ENCODE assay signal across 8 cellular contexts in the genomic region with DNA sequence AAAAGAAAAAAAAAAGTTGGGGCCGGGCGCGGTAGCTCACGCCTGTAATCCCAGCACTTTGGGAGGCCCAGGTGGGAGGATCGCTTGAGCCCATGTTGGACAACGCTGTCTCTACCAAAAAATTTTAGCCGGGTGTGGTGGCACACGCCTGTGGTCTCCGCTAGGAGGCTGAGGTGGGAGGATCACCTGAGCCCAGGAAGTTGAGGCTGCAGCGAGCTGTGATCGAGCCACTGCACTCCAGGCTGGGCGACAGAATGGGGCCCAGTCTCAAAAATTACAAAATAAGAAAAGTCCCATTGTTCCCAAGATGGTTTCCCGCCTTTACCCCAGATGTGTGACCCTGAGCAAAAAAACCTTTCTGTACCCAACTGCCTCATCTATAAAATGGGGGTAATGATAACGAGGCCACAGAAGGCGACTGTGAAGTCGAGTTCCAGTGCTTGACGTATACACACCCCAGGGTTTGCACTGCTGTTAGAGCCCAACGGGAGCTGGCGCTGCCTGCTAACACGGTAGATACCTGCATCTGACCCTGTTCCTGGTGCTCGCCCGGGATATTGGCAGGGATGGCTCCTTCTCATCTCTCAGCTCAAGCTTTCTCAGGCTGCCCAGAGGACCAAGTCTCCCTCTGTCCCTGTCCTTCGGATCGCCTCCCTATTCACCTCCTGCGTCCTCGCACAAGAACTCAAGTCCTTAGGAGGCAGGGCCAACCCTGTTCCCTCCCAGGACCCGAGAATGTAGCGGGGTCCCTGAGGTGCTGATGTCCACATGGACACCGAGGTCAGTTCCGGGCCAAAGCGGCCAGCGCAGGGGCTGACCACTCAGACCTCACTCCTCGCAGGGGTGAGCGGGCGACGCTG. TPM values are rescaled to one million over a fixed set of nuclear protein-coding genes. Genes with fewer than 3 reads are reported as not detected.
DNase-seq lines count a peak whose midpoint lies in the region; ATAC-seq and TF ChIP-seq lines count a peak whose summit lies in the region.

No MANE protein-coding gene starts in this region.

- H3K4me3 ChIP-seq in ectodermal cell (ENCODE audit: insufficient read depth, low read depth, low read length) = peak overlapping the region; percentile 98

- peak; percentile 54 for DNase-seq in activated T-cell treated with anti-CD3 and anti-CD28 coated beads, Interleukin-2, amount 50 U/mL, for 24 hours
- DNase-seq in activated T-cell treated with anti-CD3 and anti-CD28 coated beads, Interleukin-2, amount 50 U/mL, for 1 hour = no peak
- no peak for DNase-seq in natural killer cell
- no peak for DNase-seq in cerebellar nuclear complex (lab: John Stamatoyannopoulos, UW)
- no peak for DNase-seq in globus pallidus (ENCODE audit: low spot score)

- H3K36me3 ChIP-seq in ectodermal cell (ENCODE audit: control insufficient read depth, insufficient read depth, low read length) = peaks cover 23% of the 10 kb centered on the region

- ATAC-seq in natural killer cell = no peak
- no peak for ATAC-seq in HG02588 (IDR thresholded peaks at IDR 0.05; ENCODE audit: unreplicated experiment)

- TF ChIP-seq CTCF in natural killer cell (IDR thresholded peaks at IDR 0.05) = no peak

- H3K27me3 ChIP-seq in ectodermal cell (ENCODE audit: control insufficient read depth, insufficient read depth, low read length, poor library complexity, severe bottlenecking) = no peaks in the 10 kb centered on the region

- no peaks in the 10 kb centered on the region for H3K9me3 Mint-ChIP-seq in activated T-cell treated with anti-CD3 and anti-CD28 coated beads, Interleukin-2, amount 50 U/mL, for 24 hours
- no peaks in the 10 kb centered on the region for H3K9me3 Mint-ChIP-seq in natural killer cell

- peaks cover 48% of the 10 kb centered on the region for H3K4me1 Mint-ChIP-seq in activated T-cell treated with anti-CD3 and anti-CD28 coated beads, Interleukin-2, amount 50 U/mL, for 24 hours (ENCODE audit: low read depth)
- peaks cover 22 to 32% of the 10 kb centered on the region in 2 donors for H3K4me1 Mint-ChIP-seq in natural killer cell

- H3K27ac Mint-ChIP-seq in activated T-cell treated with anti-CD3 and anti-CD28 coated beads, Interleukin-2, amount 50 U/mL, for 24 hours = peak overlapping the region; percentile 99
- H3K27ac Mint-ChIP-seq in natural killer cell = peak overlapping the region; percentile 94 to 95

- no peaks in the 10 kb centered on the region for H3K9me3 ChIP-seq in ectodermal cell (ENCODE audit: control insufficient read depth, low read length)

- H3K27me3 Mint-ChIP-seq in activated T-cell treated with anti-CD3 and anti-CD28 coated beads, Interleukin-2, amount 50 U/mL, for 24 hours = no peaks in the 10 kb centered on the region
- no peaks in the 10 kb centered on the region for H3K27me3 Mint-ChIP-seq in natural killer cell (ENCODE audit: low read depth in 2 of 2)

- H3K27ac ChIP-seq in ectodermal cell (ENCODE audit: insufficient read depth, low read depth, low read length, poor library complexity, severe bottlenecking) = peak overlapping the region; percentile 94

- intact Hi-C loops in natural killer cell (cut with micrococcal nuclease) = loop anchor here (1.0 kb wide), 2 partner anchors 11 kb away; no protein-coding TSS in a partner anchor

- 37% methylated on average over 36 of the region's 36 CpGs for WGBS in ectodermal cell, 2 experiments

- H3K4me3 Mint-ChIP-seq in activated T-cell treated with anti-CD3 and anti-CD28 coated beads, Interleukin-2, amount 50 U/mL, for 24 hours = peak overlapping the region; percentile 89
- H3K4me3 Mint-ChIP-seq in natural killer cell = peak overlapping the region; percentile 90

- peaks cover 23% of the 10 kb centered on the region for H3K4me1 ChIP-seq in ectodermal cell (ENCODE audit: control insufficient read depth, insufficient read depth, low read length)

- H3K36me3 Mint-ChIP-seq in activated T-cell treated with anti-CD3 and anti-CD28 coated beads, Interleukin-2, amount 50 U/mL, for 24 hours (ENCODE audit: low read depth) = peaks cover 56% of the 10 kb centered on the region
- H3K36me3 Mint-ChIP-seq in natural killer cell = no peaks in the 10 kb centered on the region

TF ChIP-seq in PFSK-1, 5 proteins besides CTCF, POLR2A, EP300 and RAD21:
- TF ChIP-seq FOXP2 (optimal IDR thresholded peaks at IDR 0.05; ENCODE audit: borderline replicate concordance, extremely low read depth, extremely low read length, insufficient read depth) = no peak
- no peak; the same call in 1 of the 2 replicates for TF ChIP-seq SIN3A (IDR thresholded peaks at IDR 0.05; ENCODE audit: borderline replicate concordance, insufficient read depth, low read length)
- TF ChIP-seq, protein P1, sequence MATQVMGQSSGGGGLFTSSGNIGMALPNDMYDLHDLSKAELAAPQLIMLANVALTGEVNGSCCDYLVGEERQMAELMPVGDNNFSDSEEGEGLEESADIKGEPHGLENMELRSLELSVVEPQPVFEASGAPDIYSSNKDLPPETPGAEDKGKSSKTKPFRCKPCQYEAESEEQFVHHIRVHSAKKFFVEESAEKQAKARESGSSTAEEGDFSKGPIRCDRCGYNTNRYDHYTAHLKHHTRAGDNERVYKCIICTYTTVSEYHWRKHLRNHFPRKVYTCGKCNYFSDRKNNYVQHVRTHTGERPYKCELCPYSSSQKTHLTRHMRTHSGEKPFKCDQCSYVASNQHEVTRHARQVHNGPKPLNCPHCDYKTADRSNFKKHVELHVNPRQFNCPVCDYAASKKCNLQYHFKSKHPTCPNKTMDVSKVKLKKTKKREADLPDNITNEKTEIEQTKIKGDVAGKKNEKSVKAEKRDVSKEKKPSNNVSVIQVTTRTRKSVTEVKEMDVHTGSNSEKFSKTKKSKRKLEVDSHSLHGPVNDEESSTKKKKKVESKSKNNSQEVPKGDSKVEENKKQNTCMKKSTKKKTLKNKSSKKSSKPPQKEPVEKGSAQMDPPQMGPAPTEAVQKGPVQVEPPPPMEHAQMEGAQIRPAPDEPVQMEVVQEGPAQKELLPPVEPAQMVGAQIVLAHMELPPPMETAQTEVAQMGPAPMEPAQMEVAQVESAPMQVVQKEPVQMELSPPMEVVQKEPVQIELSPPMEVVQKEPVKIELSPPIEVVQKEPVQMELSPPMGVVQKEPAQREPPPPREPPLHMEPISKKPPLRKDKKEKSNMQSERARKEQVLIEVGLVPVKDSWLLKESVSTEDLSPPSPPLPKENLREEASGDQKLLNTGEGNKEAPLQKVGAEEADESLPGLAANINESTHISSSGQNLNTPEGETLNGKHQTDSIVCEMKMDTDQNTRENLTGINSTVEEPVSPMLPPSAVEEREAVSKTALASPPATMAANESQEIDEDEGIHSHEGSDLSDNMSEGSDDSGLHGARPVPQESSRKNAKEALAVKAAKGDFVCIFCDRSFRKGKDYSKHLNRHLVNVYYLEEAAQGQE (IDR thresholded peaks at IDR 0.05; ENCODE audit: insufficient read depth in 1 of 2, low read depth in 2 of 2, low read length in 2 of 2) = no peak
- peak; percentile 24; the same call in 1 of the 2 replicates for TF ChIP-seq POLR2AphosphoS5 (IDR thresholded peaks at IDR 0.05; ENCODE audit: low read depth, low read length)
- TF ChIP-seq TAF1 (IDR thresholded peaks at IDR 0.05; ENCODE audit: borderline replicate concordance, insufficient read depth, low read length) = no peak

RNA-seq across cellular contexts. Expression of a gene that starts 1.1 kb away (rescaled TPM):
- 4,698 TPM for polyA plus RNA-seq in PFSK-1 (2012; ENCODE audit: insufficient read length, low read depth)
- polyA plus RNA-seq in ectodermal cell (2013, experiment 1 of 4) = 1,654 TPM
- 1,774 TPM for polyA plus RNA-seq in ectodermal cell (2013, experiment 2 of 4)
- 1,691 TPM for polyA plus RNA-seq in ectodermal cell (2013, experiment 3 of 4)
- 1,935 TPM for polyA plus RNA-seq in ectodermal cell (2013, experiment 4 of 4)
- total RNA-seq in natural killer cell = 1,000 to 10,000 TPM; 1,482 to 1,846 (median 1,534) TPM

RNA-seq across cellular contexts. Expression of a gene that starts 3.6 kb away (rescaled TPM):
- 26.4 TPM for polyA plus RNA-seq in PFSK-1 (2012; ENCODE audit: insufficient read length, low read depth)
- 30.5 TPM for polyA plus RNA-seq in ectodermal cell (2013, experiment 1 of 4)
- polyA plus RNA-seq in ectodermal cell (2013, experiment 2 of 4) = 30.1 TPM
- 25.1 TPM for polyA plus RNA-seq in ectodermal cell (2013, experiment 3 of 4)
- polyA plus RNA-seq in ectodermal cell (2013, experiment 4 of 4) = 24.3 TPM
- 10 to 100 TPM; 24.3 to 30.9 (median 25.2) TPM for total RNA-seq in natural killer cell

RNA-seq across cellular contexts. Expression of a gene that starts 10.1 kb away (rescaled TPM):
- polyA plus RNA-seq in PFSK-1 (2012; ENCODE audit: insufficient read length, low read depth) = 135 TPM
- polyA plus RNA-seq in ectodermal cell (2013, experiment 1 of 4) = 38.9 TPM
- 40.3 TPM for polyA plus RNA-seq in ectodermal cell (2013, experiment 2 of 4)
- 26.1 TPM for polyA plus RNA-seq in ectodermal cell (2013, experiment 3 of 4)
- 27.2 TPM for polyA plus RNA-seq in ectodermal cell (2013, experiment 4 of 4)
- total RNA-seq in natural killer cell = 100 to 1,000 TPM; 184 to 218 (median 201) TPM

RNA-seq across cellular contexts. Expression of a gene that starts 10.6 kb away (rescaled TPM):
- polyA plus RNA-seq in PFSK-1 (2012; ENCODE audit: insufficient read length, low read depth) = 83.1 TPM
- 48.0 TPM for polyA plus RNA-seq in ectodermal cell (2013, experiment 1 of 4)
- polyA plus RNA-seq in ectodermal cell (2013, experiment 2 of 4) = 45.1 TPM
- polyA plus RNA-seq in ectodermal cell (2013, experiment 3 of 4) = 34.8 TPM
- 39.4 TPM for polyA plus RNA-seq in ectodermal cell (2013, experiment 4 of 4)
- 10 to 100 TPM; 22.8 to 34.6 (median 31.5) TPM for total RNA-seq in natural killer cell

RNA-seq across cellular contexts. Expression of a gene that starts 18.8 kb away (rescaled TPM):
- 0.45 TPM for polyA plus RNA-seq in PFSK-1 (2012; ENCODE audit: insufficient read length, low read depth)
- polyA plus RNA-seq in ectodermal cell (2013, experiment 1 of 4) = 2.2 TPM
- 3.6 TPM for polyA plus RNA-seq in ectodermal cell (2013, experiment 2 of 4)
- polyA plus RNA-seq in ectodermal cell (2013, experiment 3 of 4) = 1.5 TPM
- 1.9 TPM for polyA plus RNA-seq in ectodermal cell (2013, experiment 4 of 4)
- not detected for total RNA-seq in natural killer cell
